Comparison of ENCODE assay signal across 38 cellular contexts in the genomic region with DNA sequence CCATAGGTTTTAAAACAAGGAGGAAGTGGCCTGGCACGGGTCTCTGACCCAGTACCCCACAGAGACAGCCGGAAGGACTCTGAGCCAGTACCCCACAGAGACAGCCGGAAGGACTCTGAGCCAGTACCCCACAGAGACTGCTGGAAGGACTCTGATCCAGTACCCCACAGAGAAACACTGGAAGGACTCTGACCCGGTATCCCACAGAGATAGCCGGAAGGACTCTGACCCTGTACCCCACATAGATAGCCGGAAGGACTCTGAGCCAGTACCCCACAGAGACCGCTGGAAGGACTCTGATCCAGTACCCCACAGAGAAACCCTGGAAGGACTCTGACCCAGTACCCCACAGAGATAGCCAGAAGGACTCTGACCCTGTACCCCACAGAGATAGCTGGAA. TPM values are rescaled to one million over a fixed set of nuclear protein-coding genes. Genes with fewer than 3 reads are reported as not detected.
"Had no signal": no experiment of that assay in that cellular context is flagged by ENCODE, and none has a peak within 500 bp of the region (broad histone marks: within the 10 kb centered on the region; RNA-seq: fewer than 3 reads in every experiment).

No MANE protein-coding gene starts in this region.

- ATAC-seq: activated CD8-positive, alpha-beta T cell treated with anti-CD3 and anti-CD28 coated beads for 36 hours; activated naive CD4-positive, alpha-beta T cell treated with anti-CD3 and anti-CD28 coated beads, Interleukin-2, amount 50 U/mL, for 72 hours; activated T-cell treated with anti-CD3 and anti-CD28 coated beads, Interleukin-2, amount 50 U/mL, for 4 hours; activated T-cell treated with anti-CD3 and anti-CD28 coated beads, Interleukin-2, amount 50 U/mL, for 72 hours; activated T-helper 17 cell treated with anti-CD3 and anti-CD28 coated beads, Interleukin-2, amount 50 U/mL, for 72 hours; body of pancreas had no signal

- H3K4me1 ChIP-seq: adrenal gland, body of pancreas, breast epithelium had no signal

- H3K9me3 ChIP-seq: adrenal gland, body of pancreas, breast epithelium had no signal

- DNase-seq: activated B cell treated with CpG ODN at 0.5 μM for 24 hours; activated CD4-positive, alpha-beta memory T cell treated with anti-CD3 and anti-CD28 coated beads for 36 hours; activated CD4-positive, alpha-beta T cell treated with anti-CD3 and anti-CD28 coated beads for 4 hours; activated CD4-positive, alpha-beta T cell treated with anti-CD3 and anti-CD28 coated beads, Interleukin-2, amount 10 ng/mL, durations not matched to agents 24 days and 14 days; activated CD4-positive, alpha-beta T cell treated with anti-CD3 and anti-CD28 coated beads, Interleukin-2, amount 50 U/mL, for 1 hour; activated CD4-positive, alpha-beta T cell treated with anti-CD3 and anti-CD28 coated beads, Interleukin-2, amount 50 U/mL, for 4 hours; activated CD4-positive, CD25-positive, alpha-beta regulatory T cell treated with anti-CD3 and anti-CD28 coated beads, Interleukin-2, amount 50 U/mL, for 72 hours; activated CD8-positive, alpha-beta memory T cell treated with anti-CD3 and anti-CD28 coated beads, Interleukin-2, amount 50 U/mL, for 4 hours; activated CD8-positive, alpha-beta T cell treated with anti-CD3 and anti-CD28 coated beads for 36 hours; activated gamma-delta T cell treated with Interleukin-2 at 50 U/mL for 16 hours; activated naive CD4-positive, alpha-beta T cell; activated naive CD4-positive, alpha-beta T cell treated with anti-CD3 and anti-CD28 coated beads for 36 hours; activated naive CD4-positive, alpha-beta T cell treated with anti-CD3 and anti-CD28 coated beads, Interleukin-2, amount 50 U/mL, for 16 hours; activated naive CD8-positive, alpha-beta T cell treated with anti-CD3 and anti-CD28 coated beads for 36 hours; activated T-cell treated with anti-CD3 and anti-CD28 coated beads for 4 hours; activated T-cell treated with anti-CD3 and anti-CD28 coated beads, Interleukin-2, amount 50 U/mL, for 1 hour; activated T-cell treated with anti-CD3 and anti-CD28 coated beads, Interleukin-2, amount 50 U/mL, for 4 hours; activated T-cell treated with anti-CD3 and anti-CD28 coated beads, Interleukin-2, amount 50 U/mL, for 72 hours; adrenal gland; amniotic stem cell; body of pancreas; brain microvascular endothelial cell; caudate nucleus; cerebellar nuclear complex; T-helper 1 cell; T-helper 2 cell; T-helper 9 cell had no signal

- H3K36me3 ChIP-seq: adrenal gland, brain microvascular endothelial cell, breast epithelium, cardiac muscle cell had no signal

- FAIRE-seq: astrocyte, TTC549 had no signal

- H3K27me3 ChIP-seq: adrenal gland, body of pancreas, brain microvascular endothelial cell, breast epithelium had no signal

- H3K4me3 ChIP-seq: adrenal gland, body of pancreas, breast epithelium, cardiac muscle cell had no signal

- H3K27ac ChIP-seq: adrenal gland, body of pancreas, brain microvascular endothelial cell, breast epithelium, cardiac muscle cell, VCaP had no signal

RNA-seq across cellular contexts. Expression of gene TRARG1, which starts 49.0 kb away (rescaled TPM):
- total RNA-seq: activated B cell treated with CpG ODN at 0.5 μM for 24 hours; activated CD4-positive, alpha-beta memory T cell treated with anti-CD3 and anti-CD28 coated beads for 36 hours; activated CD8-positive, alpha-beta memory T cell treated with anti-CD3 and anti-CD28 coated beads for 36 hours; activated CD8-positive, alpha-beta T cell treated with anti-CD3 and anti-CD28 coated beads for 36 hours; activated naive CD4-positive, alpha-beta T cell treated with anti-CD3 and anti-CD28 coated beads for 36 hours; activated naive CD8-positive, alpha-beta T cell treated with anti-CD3 and anti-CD28 coated beads for 36 hours; activated T-cell treated with anti-CD3 and anti-CD28 coated beads, Interleukin-2, amount 50 U/mL, for 4 hours; astrocyte; cardiac muscle cell; chondrocyte had no signal
- polyA plus RNA-seq: cardiac muscle cell had no signal

RNA-seq across cellular contexts. Expression of gene BHLHA9, which starts 58.2 kb away (rescaled TPM):
- total RNA-seq: activated B cell treated with CpG ODN at 0.5 μM for 24 hours; activated CD4-positive, alpha-beta memory T cell treated with anti-CD3 and anti-CD28 coated beads for 36 hours; activated CD4-positive, alpha-beta T cell treated with anti-CD3 and anti-CD28 coated beads, Interleukin-2, amount 10 ng/mL, durations not matched to agents 24 days and 14 days; activated CD8-positive, alpha-beta memory T cell treated with anti-CD3 and anti-CD28 coated beads for 36 hours; activated CD8-positive, alpha-beta T cell treated with anti-CD3 and anti-CD28 coated beads for 36 hours; activated naive CD4-positive, alpha-beta T cell treated with anti-CD3 and anti-CD28 coated beads for 36 hours; activated naive CD4-positive, alpha-beta T cell treated with anti-CD3 and anti-CD28 coated beads, Interleukin-2, amount 50 U/mL, for 72 hours; activated naive CD8-positive, alpha-beta T cell treated with anti-CD3 and anti-CD28 coated beads for 36 hours; activated T-cell treated with anti-CD3 and anti-CD28 coated beads, Interleukin-2, amount 50 U/mL, for 4 hours; activated T-cell treated with anti-CD3 and anti-CD28 coated beads, Interleukin-2, amount 50 U/mL, for 72 hours; activated T-helper 1 cell treated with anti-CD3 and anti-CD28 coated beads, Interleukin-12 subunit alpha, Interleukin-12 subunit beta, Interleukin-2, Interleukin-4 antibody, amounts not matched to agents 30 ng/mL and 10 ng/mL and 1 ng/mL, durations not matched to agents 14 hours and 24 hours and 36 hours; activated T-helper 17 cell treated with anti-CD3 and anti-CD28 coated beads, Interleukin-2, amount 50 U/mL, for 72 hours; adrenal gland; aorta; astrocyte; body of pancreas; breast epithelium; chondrocyte had no signal
- polyA plus RNA-seq: adrenal gland, aorta, cardiac muscle cell had no signal
